Comparison of ENCODE assay signal across 13 cellular contexts in the genomic region with DNA sequence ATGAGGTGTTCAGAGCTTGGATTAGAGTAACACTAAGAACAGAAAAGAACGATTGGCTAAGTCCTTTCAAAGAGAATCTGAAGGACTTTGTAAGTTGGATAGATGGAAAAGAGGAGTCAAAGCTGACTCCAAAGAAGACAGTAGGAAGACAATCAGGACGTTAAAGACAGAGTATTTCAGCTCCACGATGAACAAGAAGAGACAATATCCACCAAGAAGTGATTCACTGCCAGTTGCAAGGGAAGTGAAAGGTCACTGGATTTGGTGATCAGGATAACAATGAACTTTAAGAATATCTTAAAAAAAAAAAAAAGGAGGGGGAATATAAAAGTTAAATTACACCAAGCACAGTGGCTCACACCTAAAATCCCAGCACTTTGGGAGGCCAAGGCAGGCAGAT. TPM values are rescaled to one million over a fixed set of nuclear protein-coding genes. Genes with fewer than 3 reads are reported as not detected.
DNase-seq lines count a peak whose midpoint lies in the region; ATAC-seq, FAIRE-seq and TF ChIP-seq lines count a peak whose summit lies in the region.
"Had no signal": no experiment of that assay in that cellular context is flagged by ENCODE, and none has a peak within 500 bp of the region (broad histone marks: within the 10 kb centered on the region; RNA-seq: fewer than 3 reads in every experiment).

No MANE protein-coding gene starts in this region.

- no peak for TF ChIP-seq CTCF in PC-9 (conservative IDR thresholded peaks at IDR 0.05)
- no peak for TF ChIP-seq CTCF in endothelial cell of umbilical vein (IDR thresholded peaks at IDR 0.05; ENCODE audit: extremely low read depth in 1 of 2, insufficient read depth in 1 of 2, low read depth in 1 of 2, low read length in 2 of 2)

- intact Hi-C loops in PC-9 (cut with micrococcal nuclease; ENCODE audit: unreplicated experiment), result no loop called here
- intact Hi-C loops in endothelial cell of umbilical vein (cut with micrococcal nuclease), result loop anchor here (5.0 kb wide), 1 partner anchor 378 kb away; no protein-coding TSS in a partner anchor

- no peak overlapping the region for H3K4me2 ChIP-seq in PC-9
- peak overlapping the region; percentile 75 for H3K4me2 ChIP-seq in endothelial cell of umbilical vein (ENCODE audit: insufficient read depth, low read length)
- no peak overlapping the region for H3K4me2 ChIP-seq in trophoblast cell (ENCODE audit: low read length)

- H4K91ac ChIP-seq in trophoblast cell (ENCODE audit: low read depth, low read length), result no peak overlapping the region

- no peak overlapping the region for H3K27ac ChIP-seq in CD4-positive, CD25-positive, alpha-beta regulatory T cell (ENCODE audit: insufficient read depth, low read length, poor library complexity, severe bottlenecking)
- H3K27ac ChIP-seq in PC-9 (0 out of 2 replicates have a peak overlapping the region, but pooled peaks have one; percentile 42), endothelial cell of umbilical vein (ENCODE audit: insufficient read depth, low read depth, low read length) (peak overlapping the region; percentile 91), trophoblast cell (ENCODE audit: low read depth, low read length) (no peak overlapping the region)

- POLR2A ChIA-PET in PC-9 (lab: Charles Lee; ENCODE audit: unreplicated experiment), result interaction anchor here (0.6 kb wide), 1 partner anchor 1696 kb away, joined by 3 read pairs; no protein-coding TSS in a partner anchor
- POLR2A ChIA-PET in endothelial cell of umbilical vein (lab: Charles Lee), result interaction anchor here (0.7 to 1.8 kb wide), 3 partner anchors 17 to 370 kb away, joined by 3 to 5 read pairs (median 4); a partner anchor contains a TSS

- H4K20me1 ChIP-seq in PC-9 (ENCODE audit: insufficient read depth) (peaks cover 25% of the 10 kb centered on the region; the same call in 1 of the 2 replicates), endothelial cell of umbilical vein (replicated peaks; ENCODE audit: control insufficient read depth, extremely low read depth, insufficient read depth, low read length) (no peaks in the 10 kb centered on the region)

- H3K9ac ChIP-seq in endothelial cell of umbilical vein (replicated peaks; ENCODE audit: extremely low read depth, insufficient read depth, low read length) (peak overlapping the region; percentile 63), trophoblast cell (ENCODE audit: low read length) (no peak overlapping the region)

- H3K36me3 Mint-ChIP-seq in CD4-positive, CD25-positive, alpha-beta regulatory T cell, result peaks cover 3% of the 10 kb centered on the region

- H3K23ac ChIP-seq in trophoblast cell (ENCODE audit: low read length), result no peak overlapping the region

- H3K4me3 ChIP-seq in CD4-positive, CD25-positive, alpha-beta regulatory T cell (ENCODE audit: low read depth, low read length), result no peak overlapping the region
- no peak overlapping the region for H3K4me3 ChIP-seq in PC-9
- H3K4me3 ChIP-seq in endothelial cell of umbilical vein (replicated peaks in 1 of 3; ENCODE audit: insufficient read depth in 1 of 3, low read depth in 1 of 3, low read length in 3 of 3), result no peak overlapping the region
- H3K4me3 ChIP-seq in trophoblast cell (ENCODE audit: low read depth, low read length), result no peak overlapping the region

- no peak overlapping the region for H4K8ac ChIP-seq in trophoblast cell (ENCODE audit: low read depth, low read length)

- peaks cover 44 to 75% (median 60%) of the 10 kb centered on the region in 4 donors for H3K4me1 Mint-ChIP-seq in CD4-positive, CD25-positive, alpha-beta regulatory T cell

- H2AFZ ChIP-seq in PC-9, result no peak overlapping the region
- no peak overlapping the region for H2AFZ ChIP-seq in endothelial cell of umbilical vein (ENCODE audit: low read depth, low read length)
- H2AFZ ChIP-seq in trophoblast cell (ENCODE audit: insufficient read depth, low read length, poor library complexity), result no peak overlapping the region

- H3K4me3 Mint-ChIP-seq in CD4-positive, CD25-positive, alpha-beta regulatory T cell, result no peak overlapping the region
- H3K4me3 Mint-ChIP-seq: activated naive CD8-positive, alpha-beta T cell treated with anti-CD3 and anti-CD28 coated beads for 36 hours had no signal

- H3K9me1 ChIP-seq in endothelial cell of umbilical vein (replicated peaks; ENCODE audit: control insufficient read depth, extremely low read depth, insufficient read depth, low read length), result no peaks in the 10 kb centered on the region

- dilution Hi-C loops in endothelial cell of umbilical vein (cut with MboI; ENCODE audit: extremely low pct_ligation_motif_present, low sequenced_read_pairs), result no loop called here

- peaks cover 0 to 2% (median 0%) of the 10 kb centered on the region in 7 donors for H3K9me3 Mint-ChIP-seq in CD4-positive, CD25-positive, alpha-beta regulatory T cell
- H3K9me3 Mint-ChIP-seq: activated naive CD8-positive, alpha-beta T cell treated with anti-CD3 and anti-CD28 coated beads for 36 hours had no signal

- no TSS peak for BruUV-seq in PC-9 (replicated peaks; lab: Mats Ljungman, UMichigan)
- no TSS peak for BruUV-seq in endothelial cell of umbilical vein (replicated peaks; lab: Mats Ljungman, UMichigan)

- peaks cover 13% of the 10 kb centered on the region; the same call in 1 of the 2 replicates for H3F3A ChIP-seq in PC-9 (ENCODE audit: insufficient read depth, low read depth)

- H3K79me1 ChIP-seq in trophoblast cell (ENCODE audit: low read length), result no peaks in the 10 kb centered on the region

- H2AK5ac ChIP-seq in trophoblast cell (ENCODE audit: low read length), result no peak overlapping the region

- no peaks in the 10 kb centered on the region for H3K27me3 Mint-ChIP-seq in CD4-positive, CD25-positive, alpha-beta regulatory T cell
- H3K27me3 Mint-ChIP-seq: activated naive CD8-positive, alpha-beta T cell treated with anti-CD3 and anti-CD28 coated beads for 36 hours had no signal

- no peak for DNase-seq in CD4-positive, CD25-positive, alpha-beta regulatory T cell
- DNase-seq in PC-9 (no peak), endothelial cell of umbilical vein (ENCODE audit: low read depth, low spot score) (peak; percentile 18), trophoblast cell (no peak), NCI-H69 (lab: John Stamatoyannopoulos, UW) (no peak)
- DNase-seq: activated CD4-positive, alpha-beta T cell treated with anti-CD3 and anti-CD28 coated beads for 1 hour; activated naive CD8-positive, alpha-beta T cell treated with anti-CD3 and anti-CD28 coated beads for 36 hours; DMS53; NCI-H1417 treated with DMSO at 0.1 percent for 48 hours; nucleus accumbens; small intestine had no signal

- no peaks in the 10 kb centered on the region for H3K36me3 ChIP-seq in CD4-positive, CD25-positive, alpha-beta regulatory T cell (ENCODE audit: control insufficient read depth, insufficient read depth, low read length)
- H3K36me3 ChIP-seq in PC-9 (ENCODE audit: low read depth) (no peaks in the 10 kb centered on the region), endothelial cell of umbilical vein (ENCODE audit: control insufficient read depth in 2 of 2, extremely low read depth in 1 of 2, insufficient read depth in 2 of 2, low read length in 2 of 2) (no peaks in the 10 kb centered on the region), trophoblast cell (ENCODE audit: control insufficient read depth in 1 of 2, insufficient read depth in 2 of 2, low read length in 2 of 2) (no peaks in the 10 kb centered on the region)

- no peak overlapping the region for H3K14ac ChIP-seq in trophoblast cell (ENCODE audit: low read length)

- H3K4ac ChIP-seq in trophoblast cell (ENCODE audit: low read depth, low read length), result peak overlapping the region; percentile 62

- H2BK12ac ChIP-seq in trophoblast cell (ENCODE audit: low read length), result no peak overlapping the region

- H3K27ac Mint-ChIP-seq in CD4-positive, CD25-positive, alpha-beta regulatory T cell, result peak overlapping the region in 2 of 3 donors; percentile 0 to 43

- no peaks in the 10 kb centered on the region for H3K27me3 ChIP-seq in CD4-positive, CD25-positive, alpha-beta regulatory T cell (ENCODE audit: control insufficient read depth, insufficient read depth, low read length)
- H3K27me3 ChIP-seq in PC-9 (ENCODE audit: insufficient read depth, low read depth) (no peaks in the 10 kb centered on the region), endothelial cell of umbilical vein (ENCODE audit: control insufficient read depth in 2 of 2, insufficient read depth in 2 of 2, low read length in 2 of 2) (no peaks in the 10 kb centered on the region), trophoblast cell (ENCODE audit: insufficient read depth, low read length) (no peaks in the 10 kb centered on the region)

- no peak overlapping the region for H2BK120ac ChIP-seq in trophoblast cell (ENCODE audit: insufficient read depth, low read length, poor library complexity)

- H3K18ac ChIP-seq in trophoblast cell (ENCODE audit: low read length), result no peak overlapping the region

- no peak for ATAC-seq in CD4-positive, CD25-positive, alpha-beta regulatory T cell (ENCODE audit: low read depth in 2 of 2)
- ATAC-seq in HG02970 (IDR thresholded peaks at IDR 0.05; ENCODE audit: low FRiP score, unreplicated experiment) (no peak), GM21423 (IDR thresholded peaks at IDR 0.05; ENCODE audit: unreplicated experiment) (no peak)

- H3K9me2 ChIP-seq in PC-9 (ENCODE audit: insufficient read depth), result no peaks in the 10 kb centered on the region

- WGBS in trophoblast cell (ENCODE audit: extremely low coverage, insufficient coverage, insufficient read length), result no CpG with 5 or more reads among the region's 3 CpGs

- peaks cover 100% of the 10 kb centered on the region for H3K79me2 ChIP-seq in PC-9 (ENCODE audit: low read depth)
- peaks cover 82% of the 10 kb centered on the region for H3K79me2 ChIP-seq in endothelial cell of umbilical vein (ENCODE audit: control insufficient read depth, insufficient read depth, low read length)
- H3K79me2 ChIP-seq in trophoblast cell (ENCODE audit: control insufficient read depth, insufficient read depth, low read length, poor library complexity), result peaks cover 9% of the 10 kb centered on the region

- no peaks in the 10 kb centered on the region for H3K9me3 ChIP-seq in CD4-positive, CD25-positive, alpha-beta regulatory T cell (ENCODE audit: control insufficient read depth in 2 of 2, low read length in 2 of 2)
- H3K9me3 ChIP-seq in PC-9 (ENCODE audit: insufficient read depth, low read depth) (no peaks in the 10 kb centered on the region; the same call in 1 of the 2 replicates), endothelial cell of umbilical vein (replicated peaks; ENCODE audit: control insufficient read depth, insufficient read depth, low read length) (no peaks in the 10 kb centered on the region), trophoblast cell (ENCODE audit: insufficient read depth, low read depth, low read length) (no peaks in the 10 kb centered on the region)

- CTCF ChIA-PET in PC-9 (lab: Charles Lee) (no interaction called here), endothelial cell of umbilical vein (lab: Charles Lee) (interaction anchor here (0.7 to 2.9 kb wide), 8 partner anchors 13 to 278 kb away, joined by 3 to 12 read pairs (median 4); a partner anchor contains a TSS)

- FAIRE-seq in endothelial cell of umbilical vein (lab: Jason Lieb, UNC), result no peak
- FAIRE-seq: small intestine had no signal

- H4K12ac ChIP-seq in trophoblast cell (ENCODE audit: low read depth, low read length), result no peak overlapping the region

- no peak for TF ChIP-seq POLR2A in endothelial cell of umbilical vein (IDR thresholded peaks at IDR 0.05; ENCODE audit: low read depth, low read length)

- peaks cover 32% of the 10 kb centered on the region for H3K4me1 ChIP-seq in CD4-positive, CD25-positive, alpha-beta regulatory T cell (ENCODE audit: control insufficient read depth, insufficient read depth, low read length, poor library complexity, severe bottlenecking)
- H3K4me1 ChIP-seq in PC-9 (replicated peaks; ENCODE audit: insufficient read depth) (peaks cover 43% of the 10 kb centered on the region), endothelial cell of umbilical vein (ENCODE audit: control insufficient read depth, extremely low read depth, insufficient read depth, low read length) (peaks cover 48% of the 10 kb centered on the region), trophoblast cell (ENCODE audit: control insufficient read depth in 1 of 2, insufficient read depth in 2 of 2, low read length in 2 of 2) (peaks cover 0 to 6% of the 10 kb centered on the region in 2 experiments)

- H2BK5ac ChIP-seq in trophoblast cell (ENCODE audit: low read depth, low read length, poor library complexity), result no peak overlapping the region

RNA-seq across cellular contexts. Expression of a gene that starts 17.9 kb away (rescaled TPM):
- total RNA-seq in CD4-positive, CD25-positive, alpha-beta regulatory T cell, result 55.4 TPM
- 10 to 100 TPM; 16.1 to 25.8 (median 24.2) TPM for polyA plus RNA-seq in CD4-positive, CD25-positive, alpha-beta regulatory T cell
- 32.0 and 39.6 TPM in 2 replicates for total RNA-seq in PC-9 (2021)
- total RNA-seq in endothelial cell of umbilical vein, result 26.3 and 35.0 TPM in 2 replicates
- polyA plus RNA-seq in endothelial cell of umbilical vein, result 20.6 TPM in 2 replicates
- 22.4 and 25.0 TPM in 2 replicates for polyA plus RNA-seq in endothelial cell of umbilical vein (2011; cell fraction: cytosol; rRNA removed)
- polyA plus RNA-seq in endothelial cell of umbilical vein (2011; cell fraction: nucleus; rRNA removed), result 42.7 and 49.2 TPM in 2 replicates
- 19.1 and 26.8 TPM in 2 replicates for polyA plus RNA-seq in endothelial cell of umbilical vein (2012)
- 26.2 and 33.7 TPM in 2 replicates for polyA minus RNA-seq in endothelial cell of umbilical vein
- polyA minus RNA-seq in endothelial cell of umbilical vein (2011; cell fraction: cytosol; rRNA and poly(A)+ RNA removed), result 12.3 TPM
- polyA minus RNA-seq in endothelial cell of umbilical vein (2011; cell fraction: nucleus; rRNA and poly(A)+ RNA removed), result 41.6 and 51.2 TPM in 2 replicates
- 51.8 and 52.2 TPM in 2 replicates for polyA plus RNA-seq in trophoblast cell (2013)

RNA-seq across cellular contexts. Expression of a gene that starts 58.4 kb away (rescaled TPM):
- total RNA-seq in CD4-positive, CD25-positive, alpha-beta regulatory T cell, result 43.8 TPM
- polyA plus RNA-seq in CD4-positive, CD25-positive, alpha-beta regulatory T cell, result 100 to 1,000 TPM; 160 to 194 (median 172) TPM
- total RNA-seq in PC-9 (2021), result 33.7 and 35.4 TPM in 2 replicates
- total RNA-seq in endothelial cell of umbilical vein, result 87.4 and 104 TPM in 2 replicates
- polyA plus RNA-seq in endothelial cell of umbilical vein, result 36.0 and 54.4 TPM in 2 replicates
- polyA plus RNA-seq in endothelial cell of umbilical vein (2011; cell fraction: cytosol; rRNA removed), result 78.8 and 101 TPM in 2 replicates
- polyA plus RNA-seq in endothelial cell of umbilical vein (2011; cell fraction: nucleus; rRNA removed), result 32.1 and 33.7 TPM in 2 replicates
- polyA plus RNA-seq in endothelial cell of umbilical vein (2012), result 78.2 and 144 TPM in 2 replicates
- 15.5 and 18.3 TPM in 2 replicates for polyA minus RNA-seq in endothelial cell of umbilical vein
- polyA minus RNA-seq in endothelial cell of umbilical vein (2011; cell fraction: cytosol; rRNA and poly(A)+ RNA removed), result 3.7 TPM
- 6.3 and 9.8 TPM in 2 replicates for polyA minus RNA-seq in endothelial cell of umbilical vein (2011; cell fraction: nucleus; rRNA and poly(A)+ RNA removed)
- polyA plus RNA-seq in trophoblast cell (2013), result 148 and 152 TPM in 2 replicates

Comparison
In these comparisons a context has a peak if more than half of its experiments do, and no peak if none do; other contexts are left out.
1. H3K27ac ChIP-seq: peak in PC-9 (single experiment) and endothelial cell of umbilical vein (single experiment); none in CD4-positive, CD25-positive, alpha-beta regulatory T cell (single experiment) and trophoblast cell (single experiment).